4 cellular contexts compared by ENCODE assay signal in the genomic region with DNA sequence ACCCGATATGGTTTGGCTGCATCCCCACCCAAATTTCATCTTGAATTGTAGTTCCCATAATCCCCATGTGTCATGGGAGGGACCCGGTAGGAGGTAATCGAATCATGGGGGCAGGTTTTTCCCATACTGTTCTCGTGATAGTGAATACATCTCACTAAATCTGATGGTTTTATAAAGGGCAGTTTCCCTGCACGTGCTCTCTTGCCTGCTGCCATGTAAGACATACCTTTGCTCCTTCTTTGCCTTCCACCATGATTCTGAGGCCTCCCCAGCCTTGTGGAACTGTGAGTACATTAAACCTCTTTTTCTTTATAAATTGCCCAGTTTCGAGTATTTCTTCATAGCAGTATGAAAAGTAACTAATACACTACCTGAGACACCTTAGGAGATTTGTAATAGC. TPM values are rescaled to one million over a fixed set of nuclear protein-coding genes. Genes with fewer than 3 reads are reported as not detected.
"Had no signal": no experiment of that assay in that cellular context is flagged by ENCODE, and none has a peak within 500 bp of the region (broad histone marks: within the 10 kb centered on the region; RNA-seq: fewer than 3 reads in every experiment).

No MANE protein-coding gene starts in this region.

RNA-seq across cellular contexts. Expression of a gene that starts 32.8 kb away (rescaled TPM):
- total RNA-seq: dermis blood vessel endothelial cell, glomerular endothelial cell, hepatocyte, left ventricle myocardium inferior had no signal
